16 cellular contexts compared by ENCODE assay signal in the genomic region with DNA sequence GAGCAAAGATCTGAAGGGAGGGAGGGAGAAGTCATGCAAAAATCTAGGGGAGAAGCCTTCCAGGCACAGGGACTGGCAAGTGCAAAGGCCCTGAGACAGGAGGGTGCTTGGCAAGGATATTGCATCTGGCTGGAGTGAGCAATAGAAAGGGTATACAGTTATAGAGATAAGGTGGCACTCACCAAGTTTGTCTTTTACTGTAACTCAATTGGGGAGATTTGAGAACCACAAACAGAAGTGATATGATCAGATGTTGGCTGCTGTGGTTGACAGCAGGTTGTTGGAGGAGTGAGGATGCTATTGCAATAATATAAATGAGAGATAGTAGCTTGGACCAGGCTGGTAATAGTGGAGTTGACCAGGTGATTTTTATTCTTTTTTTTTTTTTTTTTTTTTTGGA. TPM values are rescaled to one million over a fixed set of nuclear protein-coding genes. Genes with fewer than 3 reads are reported as not detected.
DNase-seq lines count a peak whose midpoint lies in the region; ATAC-seq lines count a peak whose summit lies in the region.
"Had no signal": no experiment of that assay in that cellular context is flagged by ENCODE, and none has a peak within 500 bp of the region (broad histone marks: within the 10 kb centered on the region; RNA-seq: fewer than 3 reads in every experiment).

No MANE protein-coding gene starts in this region.

- H3K27me3 Mint-ChIP-seq in activated naive CD8-positive, alpha-beta T cell treated with anti-CD3 and anti-CD28 coated beads, Interleukin-2, amount 10 ng/mL, durations not matched to agents 7 days and 5 days: peaks cover 3% of the 10 kb centered on the region
- H3K27me3 Mint-ChIP-seq in activated naive CD8-positive, alpha-beta T cell treated with anti-CD3 and anti-CD28 coated beads for 36 hours: no peaks in the 10 kb centered on the region
- H3K27me3 Mint-ChIP-seq in effector memory CD8-positive, alpha-beta T cell: no peaks in the 10 kb centered on the region
- H3K27me3 Mint-ChIP-seq: CD4-positive, alpha-beta T cell; IgD-negative memory B cell had no signal

- no peak for DNase-seq in activated naive CD8-positive, alpha-beta T cell treated with anti-CD3 and anti-CD28 coated beads, Interleukin-2, amount 10 ng/mL, durations not matched to agents 7 days and 5 days
- no peak for DNase-seq in activated naive CD8-positive, alpha-beta T cell treated with anti-CD3 and anti-CD28 coated beads for 36 hours
- peak; percentile 4 for DNase-seq in Jurkat, Clone E6-1 (ENCODE audit: low read depth, low spot score)
- DNase-seq in effector memory CD8-positive, alpha-beta T cell: no peak
- DNase-seq: ACHN; AML-193; Caco-2; CD4-positive, alpha-beta T cell; GDM1; GM23248; HCEC 1CT; HFFc6 had no signal

- peaks cover 2% of the 10 kb centered on the region for H3K36me3 Mint-ChIP-seq in activated naive CD8-positive, alpha-beta T cell treated with anti-CD3 and anti-CD28 coated beads, Interleukin-2, amount 10 ng/mL, durations not matched to agents 7 days and 5 days
- no peaks in the 10 kb centered on the region for H3K36me3 Mint-ChIP-seq in activated naive CD8-positive, alpha-beta T cell treated with anti-CD3 and anti-CD28 coated beads for 36 hours
- H3K36me3 Mint-ChIP-seq in effector memory CD8-positive, alpha-beta T cell (ENCODE audit: insufficient read depth): peaks cover 3% of the 10 kb centered on the region
- H3K36me3 Mint-ChIP-seq: IgD-negative memory B cell had no signal

- no peaks in the 10 kb centered on the region for H3K9me3 Mint-ChIP-seq in activated naive CD8-positive, alpha-beta T cell treated with anti-CD3 and anti-CD28 coated beads, Interleukin-2, amount 10 ng/mL, durations not matched to agents 7 days and 5 days
- no peaks in the 10 kb centered on the region for H3K9me3 Mint-ChIP-seq in activated naive CD8-positive, alpha-beta T cell treated with anti-CD3 and anti-CD28 coated beads for 36 hours
- no peaks in the 10 kb centered on the region for H3K9me3 Mint-ChIP-seq in effector memory CD8-positive, alpha-beta T cell
- H3K9me3 Mint-ChIP-seq: CD4-positive, alpha-beta T cell; HFFc6; IgD-negative memory B cell had no signal

- peaks cover 8% of the 10 kb centered on the region for H3K4me1 Mint-ChIP-seq in activated naive CD8-positive, alpha-beta T cell treated with anti-CD3 and anti-CD28 coated beads, Interleukin-2, amount 10 ng/mL, durations not matched to agents 7 days and 5 days
- peaks cover 8% of the 10 kb centered on the region for H3K4me1 Mint-ChIP-seq in activated naive CD8-positive, alpha-beta T cell treated with anti-CD3 and anti-CD28 coated beads for 36 hours
- peaks cover 4 to 10% of the 10 kb centered on the region in 2 donors for H3K4me1 Mint-ChIP-seq in effector memory CD8-positive, alpha-beta T cell (ENCODE audit: low read depth in 2 of 2)

- ATAC-seq in activated naive CD8-positive, alpha-beta T cell treated with anti-CD3 and anti-CD28 coated beads, Interleukin-2, amount 10 ng/mL, durations not matched to agents 7 days and 5 days (ENCODE audit: low read depth): peak; percentile 23
- ATAC-seq in effector memory CD8-positive, alpha-beta T cell (replicated peaks): peak; percentile 22
- no peak for ATAC-seq in HG02870 (IDR thresholded peaks at IDR 0.05; ENCODE audit: unreplicated experiment)
- ATAC-seq in HG02938 (IDR thresholded peaks at IDR 0.05; ENCODE audit: unreplicated experiment): no peak
- ATAC-seq: HepG2 had no signal

- H3K4me3 ChIP-seq in Jurkat, Clone E6-1 (ENCODE audit: low read length): no peak overlapping the region
- H3K4me3 ChIP-seq: GM23248 had no signal

- no peak overlapping the region for H3K4me3 Mint-ChIP-seq in activated naive CD8-positive, alpha-beta T cell treated with anti-CD3 and anti-CD28 coated beads, Interleukin-2, amount 10 ng/mL, durations not matched to agents 7 days and 5 days
- no peak overlapping the region for H3K4me3 Mint-ChIP-seq in activated naive CD8-positive, alpha-beta T cell treated with anti-CD3 and anti-CD28 coated beads for 36 hours
- no peak overlapping the region for H3K4me3 Mint-ChIP-seq in effector memory CD8-positive, alpha-beta T cell
- H3K4me3 Mint-ChIP-seq: CD4-positive, alpha-beta T cell; HFFc6; IgD-negative memory B cell had no signal

- no peak overlapping the region for H3K27ac Mint-ChIP-seq in activated naive CD8-positive, alpha-beta T cell treated with anti-CD3 and anti-CD28 coated beads, Interleukin-2, amount 10 ng/mL, durations not matched to agents 7 days and 5 days
- H3K27ac Mint-ChIP-seq in activated naive CD8-positive, alpha-beta T cell treated with anti-CD3 and anti-CD28 coated beads for 36 hours: no peak overlapping the region
- H3K27ac Mint-ChIP-seq in effector memory CD8-positive, alpha-beta T cell: no peak overlapping the region
- H3K27ac Mint-ChIP-seq: CD4-positive, alpha-beta T cell; HFFc6; IgD-negative memory B cell had no signal

- POLR2A ChIA-PET in activated naive CD8-positive, alpha-beta T cell treated with anti-CD3 and anti-CD28 coated beads, Interleukin-2, amount 10 ng/mL, durations not matched to agents 7 days and 5 days (lab: Charles Lee): no interaction called here

RNA-seq across cellular contexts. Expression of a gene that starts 25.6 kb away (rescaled TPM):
- total RNA-seq in activated naive CD8-positive, alpha-beta T cell treated with anti-CD3 and anti-CD28 coated beads, Interleukin-2, amount 10 ng/mL, durations not matched to agents 7 days and 5 days: 1 to 10 TPM; 2.1 to 2.2 TPM
- total RNA-seq in activated naive CD8-positive, alpha-beta T cell treated with anti-CD3 and anti-CD28 coated beads for 36 hours: under 1 TPM; 0.21 to 0.24 TPM
- polyA plus RNA-seq in Jurkat, Clone E6-1 (2012; ENCODE audit: insufficient read depth, insufficient read length): not detected

RNA-seq across cellular contexts. Expression of a gene that starts 25.8 kb away (rescaled TPM):
- 10 to 100 TPM; 18.8 to 19.9 TPM for total RNA-seq in activated naive CD8-positive, alpha-beta T cell treated with anti-CD3 and anti-CD28 coated beads, Interleukin-2, amount 10 ng/mL, durations not matched to agents 7 days and 5 days
- total RNA-seq in activated naive CD8-positive, alpha-beta T cell treated with anti-CD3 and anti-CD28 coated beads for 36 hours: 10 to 100 TPM; 20.0 to 20.4 TPM
- polyA plus RNA-seq in Jurkat, Clone E6-1 (2012; ENCODE audit: insufficient read depth, insufficient read length): 19.3 TPM
- total RNA-seq: Caco-2, GM23248, HepG2 had no signal
- polyA plus RNA-seq: HepG2 had no signal

Comparison
In these comparisons a context has a peak if more than half of its experiments do, and no peak if none do; other contexts are left out.
1. ATAC-seq: peak in activated naive CD8-positive, alpha-beta T cell treated with anti-CD3 and anti-CD28 coated beads, Interleukin-2, amount 10 ng/mL, durations not matched to agents 7 days and 5 days (single experiment) and effector memory CD8-positive, alpha-beta T cell (single experiment); none in HG02870 (single experiment) and HG02938 (single experiment).